In the genomic region with DNA sequence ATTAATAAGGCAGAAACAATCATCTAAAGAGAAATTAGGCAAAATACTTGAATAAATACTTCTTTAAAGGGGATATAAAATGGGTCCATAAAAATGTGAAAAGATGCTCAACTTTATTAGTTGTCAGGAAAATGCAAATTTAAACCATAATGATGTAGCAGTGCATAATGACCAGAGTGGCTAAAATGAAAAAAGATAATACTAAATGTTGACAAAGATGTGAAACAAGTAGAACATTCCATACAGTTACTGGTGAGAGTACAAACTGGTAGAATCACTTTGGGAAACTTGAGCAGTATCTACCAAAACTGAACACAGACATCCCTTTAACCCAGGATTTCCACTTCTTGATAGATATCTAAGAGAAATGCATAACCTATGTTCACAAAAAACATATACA, we compare ENCODE assay signal across 20 cellular contexts. TPM values are rescaled to one million over a fixed set of nuclear protein-coding genes. Genes with fewer than 3 reads are reported as not detected.
"Had no signal": no experiment of that assay in that cellular context is flagged by ENCODE, and none has a peak within 500 bp of the region (broad histone marks: within the 10 kb centered on the region; RNA-seq: fewer than 3 reads in every experiment).

No MANE protein-coding gene starts in this region.

- H3K9me3 Mint-ChIP-seq: activated naive CD4-positive, alpha-beta T cell treated with anti-CD3 and anti-CD28 coated beads, Interleukin-2, amount 50 U/mL, for 24 hours had no signal

- H3K4me3 Mint-ChIP-seq: activated CD4-positive, alpha-beta T cell treated with anti-CD3 and anti-CD28 coated beads, Interleukin-2, amount 10 ng/mL, durations not matched to agents 7 days and 5 days; activated naive CD4-positive, alpha-beta T cell treated with anti-CD3 and anti-CD28 coated beads, Interleukin-2, amount 50 U/mL, for 24 hours had no signal

- H3K9me3 ChIP-seq: adrenal gland, left lung had no signal

- H3K27me3 ChIP-seq: adrenal gland, tibial nerve had no signal

- H3K27ac Mint-ChIP-seq: activated CD4-positive, alpha-beta T cell treated with anti-CD3 and anti-CD28 coated beads, Interleukin-2, amount 10 ng/mL, durations not matched to agents 7 days and 5 days; activated naive CD4-positive, alpha-beta T cell treated with anti-CD3 and anti-CD28 coated beads, Interleukin-2, amount 50 U/mL, for 24 hours; nephron had no signal

- H3K36me3 ChIP-seq: adrenal gland, left lung, tibial nerve had no signal

- DNase-seq: activated CD4-positive, alpha-beta T cell treated with anti-CD3 and anti-CD28 coated beads, Interleukin-2, amount 10 ng/mL, durations not matched to agents 7 days and 5 days; activated CD8-positive, alpha-beta memory T cell treated with anti-CD3 and anti-CD28 coated beads for 24 hours; activated CD8-positive, alpha-beta memory T cell treated with anti-CD3 and anti-CD28 coated beads, Interleukin-2, amount 50 U/mL, for 48 hours; activated gamma-delta T cell; adrenal gland; dermis blood vessel endothelial cell; effector memory CD4-positive, alpha-beta T cell; foreskin melanocyte; left lung; midbrain; posterior cingulate gyrus; retina; stimulated activated CD4-positive, alpha-beta T cell treated with anti-CD3 and anti-CD28 coated beads, Interleukin-2, amount 100 ng/mL, for 24 hours; stimulated activated naive CD4-positive, alpha-beta T cell treated with Interleukin-2 at 50 U/mL for 16 hours had no signal

- H3K27ac ChIP-seq: adrenal gland, left lung, tibial nerve had no signal

- ATAC-seq: activated CD4-positive, CD25-positive, alpha-beta regulatory T cell treated with anti-CD3 and anti-CD28 coated beads, Interleukin-2, amount 50 U/mL, for 24 hours; left lung had no signal

- H3K4me3 ChIP-seq: adrenal gland, tibial nerve had no signal

- FAIRE-seq: urothelium cell line had no signal

RNA-seq across cellular contexts. Expression of a gene that starts 5.0 kb away (rescaled TPM):
- total RNA-seq: activated CD4-positive, alpha-beta T cell treated with anti-CD3 and anti-CD28 coated beads, Interleukin-2, amount 10 ng/mL, durations not matched to agents 7 days and 5 days; T-helper 1 cell treated with Interleukin-12 subunit alpha and Interleukin-12 subunit beta and Interleukin-4 antibody, amounts not matched to agents 30 ng/mL and 1 ng/mL, for 36 hours had no signal
